14 cellular contexts compared by ENCODE assay signal in the genomic region with DNA sequence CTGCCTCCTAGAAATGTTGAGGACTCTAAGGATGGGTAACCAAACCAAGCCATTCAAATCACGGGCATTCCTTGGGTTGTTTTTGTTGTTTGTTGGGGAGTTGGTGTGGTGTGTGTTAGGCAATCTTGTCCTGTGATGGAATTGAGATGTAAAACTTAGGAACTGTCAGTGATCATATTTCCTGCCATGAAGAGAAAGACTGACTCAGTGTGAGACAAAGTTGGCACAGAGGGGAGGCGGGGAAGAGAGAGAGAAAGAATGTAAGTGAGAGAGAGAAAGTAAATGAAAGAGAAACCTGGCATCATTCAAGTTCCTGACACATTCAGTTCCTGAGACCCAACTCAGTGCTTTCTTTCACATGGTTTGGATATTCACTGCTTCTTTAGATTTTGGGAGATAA. TPM values are rescaled to one million over a fixed set of nuclear protein-coding genes. Genes with fewer than 3 reads are reported as not detected.
DNase-seq lines count a peak whose midpoint lies in the region; ATAC-seq, FAIRE-seq and TF ChIP-seq lines count a peak whose summit lies in the region.
"Had no signal": no experiment of that assay in that cellular context is flagged by ENCODE, and none has a peak within 500 bp of the region (broad histone marks: within the 10 kb centered on the region; RNA-seq: fewer than 3 reads in every experiment).

No MANE protein-coding gene starts in this region.

- no peaks in the 10 kb centered on the region for H3K27me3 Mint-ChIP-seq in natural killer cell treated with Interleukin-12 subunit alpha and Interleukin-12 subunit beta and Interleukin-15 and Interleukin-18, amount 100 ng/mL, for 72 hours
- no peaks in the 10 kb centered on the region for H3K27me3 Mint-ChIP-seq in natural killer cell (ENCODE audit: low read depth in 2 of 2)

- no peak overlapping the region for H3K27ac ChIP-seq in PC-3 (ENCODE audit: low read length)
- H3K27ac ChIP-seq in coronary artery = no peak overlapping the region
- H3K27ac ChIP-seq: left ventricle myocardium inferior had no signal

- no peak overlapping the region for H2AFZ ChIP-seq in PC-3 (ENCODE audit: low read length)

- H3K9ac ChIP-seq in PC-3 (ENCODE audit: low read length) = no peak overlapping the region

- H3K36me3 ChIP-seq in PC-3 (ENCODE audit: low read depth, low read length) = no peaks in the 10 kb centered on the region
- H3K36me3 ChIP-seq: BE2C, left ventricle myocardium inferior had no signal

- H4K20me1 ChIP-seq in PC-3 (ENCODE audit: low read length) = no peaks in the 10 kb centered on the region

- intact Hi-C loops in natural killer cell (cut with micrococcal nuclease) (no loop called here), PC-3 (cut with micrococcal nuclease) (no loop called here)

- no peaks in the 10 kb centered on the region for H3F3A ChIP-seq in PC-3 (ENCODE audit: low read length, unreplicated experiment)

- no peaks in the 10 kb centered on the region for H3K79me2 ChIP-seq in PC-3 (ENCODE audit: low read length)

- H3K9me3 Mint-ChIP-seq in natural killer cell treated with Interleukin-12 subunit alpha and Interleukin-12 subunit beta and Interleukin-15 and Interleukin-18, amount 100 ng/mL, for 72 hours = no peaks in the 10 kb centered on the region
- no peaks in the 10 kb centered on the region for H3K9me3 Mint-ChIP-seq in natural killer cell
- H3K9me3 Mint-ChIP-seq: endodermal cell had no signal

- H3K9me2 ChIP-seq in PC-3 (replicated peaks; ENCODE audit: low read length) = no peaks in the 10 kb centered on the region

- no peak overlapping the region for H3K4me2 ChIP-seq in PC-3 (ENCODE audit: low read length)

- H3K4me3 Mint-ChIP-seq in natural killer cell treated with Interleukin-12 subunit alpha and Interleukin-12 subunit beta and Interleukin-15 and Interleukin-18, amount 100 ng/mL, for 72 hours = peak overlapping the region; percentile 2
- no peak overlapping the region for H3K4me3 Mint-ChIP-seq in natural killer cell
- H3K4me3 Mint-ChIP-seq: endodermal cell had no signal

- peaks cover 24% of the 10 kb centered on the region for H3K4me1 ChIP-seq in PC-3 (ENCODE audit: insufficient read depth, low read length)
- H3K4me1 ChIP-seq: BE2C had no signal

- no peaks in the 10 kb centered on the region for H3K27me3 ChIP-seq in PC-3 (ENCODE audit: low read length)
- H3K27me3 ChIP-seq: BE2C had no signal

- FAIRE-seq in GM19239 (lab: Jason Lieb, UNC) = no peak
- FAIRE-seq: TTC549 had no signal

- no peaks in the 10 kb centered on the region for H3K9me3 ChIP-seq in PC-3 (ENCODE audit: low read length)
- H3K9me3 ChIP-seq: BE2C, left ventricle myocardium inferior had no signal

- peaks cover 6 to 7% of the 10 kb centered on the region in 2 donors for H3K4me1 Mint-ChIP-seq in natural killer cell treated with Interleukin-12 subunit alpha and Interleukin-12 subunit beta and Interleukin-15 and Interleukin-18, amount 100 ng/mL, for 72 hours (ENCODE audit: low read depth in 2 of 2)
- H3K4me1 Mint-ChIP-seq in natural killer cell = peaks cover 0 to 5% of the 10 kb centered on the region in 2 donors
- H3K4me1 Mint-ChIP-seq: endodermal cell had no signal

- no peaks in the 10 kb centered on the region for H3K36me3 Mint-ChIP-seq in natural killer cell treated with Interleukin-12 subunit alpha and Interleukin-12 subunit beta and Interleukin-15 and Interleukin-18, amount 100 ng/mL, for 72 hours
- no peaks in the 10 kb centered on the region for H3K36me3 Mint-ChIP-seq in natural killer cell

- CTCF ChIA-PET in PC-3 (lab: Charles Lee) = no interaction called here

- H3K4me3 ChIP-seq in PC-3 (ENCODE audit: low read length) (no peak overlapping the region), fibroblast of the aortic adventitia (ENCODE audit: low read depth, low read length) (no peak overlapping the region), coronary artery (no peak overlapping the region)
- H3K4me3 ChIP-seq: left ventricle myocardium inferior had no signal

- ATAC-seq in natural killer cell treated with Interleukin-12 subunit alpha and Interleukin-12 subunit beta and Interleukin-15 and Interleukin-18, amount 100 ng/mL, for 72 hours = peak; percentile 79 to 85
- ATAC-seq in natural killer cell (no peak), PC-3 (no peak; the same call in 1 of the 2 replicates)

- DNase-seq in natural killer cell treated with Interleukin-12 subunit alpha and Interleukin-12 subunit beta and Interleukin-15 and Interleukin-18, amount 100 ng/mL, for 72 hours (ENCODE audit: low spot score) = no peak
- DNase-seq in natural killer cell (no peak), PC-3 (peak; percentile 48), fibroblast of the aortic adventitia (ENCODE audit: low read depth) (peak; percentile 55), stromal cell of bone marrow (ENCODE audit: low read depth) (peak; percentile 69), GM19239 (ENCODE audit: insufficient read length, low spot score) (no peak), coronary artery (ENCODE audit: low spot score) (no peak), SHP77 (lab: John Stamatoyannopoulos, UW) (no peak)
- DNase-seq: BE2C, endodermal cell, left ventricle myocardium inferior, NCI-H146, OCI-M1 had no signal

- peak overlapping the region in 1 of 2 donors; percentile 5 for H3K27ac Mint-ChIP-seq in natural killer cell treated with Interleukin-12 subunit alpha and Interleukin-12 subunit beta and Interleukin-15 and Interleukin-18, amount 100 ng/mL, for 72 hours
- no peak overlapping the region for H3K27ac Mint-ChIP-seq in natural killer cell
- H3K27ac Mint-ChIP-seq: endodermal cell had no signal

- TF ChIP-seq CTCF in natural killer cell (IDR thresholded peaks at IDR 0.05) (no peak), PC-3 (conservative IDR thresholded peaks at IDR 0.05; ENCODE audit: low read depth, low read length) (no peak), fibroblast of the aortic adventitia (IDR thresholded peaks at IDR 0.05; ENCODE audit: insufficient read depth, low read length) (no peak), coronary artery (IDR thresholded peaks at IDR 0.05) (no peak)

- no TSS peak for BruUV-seq in PC-3 (replicated peaks; lab: Mats Ljungman, UMichigan)

- POLR2A ChIA-PET in PC-3 (lab: Charles Lee; ENCODE audit: unreplicated experiment) = interaction anchor here (0.6 kb wide), 1 partner anchor 32 kb away, joined by 5 read pairs; no protein-coding TSS in a partner anchor

RNA-seq across cellular contexts. Expression of gene FBXO30, which starts 21.6 kb away (rescaled TPM):
- 1 to 10 TPM; 6.9 to 7.8 TPM for total RNA-seq in natural killer cell treated with Interleukin-12 subunit alpha and Interleukin-12 subunit beta and Interleukin-15 and Interleukin-18, amount 100 ng/mL, for 72 hours
- total RNA-seq in natural killer cell (1 to 10 TPM; 3.4 to 6.4 (median 5.9) TPM), PC-3 (2014; rRNA removed) (2.5 and 3.1 TPM in 2 replicates), fibroblast of the aortic adventitia (ENCODE audit: low replicate concordance) (14.0 and 15.9 TPM in 2 replicates)

Comparison
In these comparisons a context has a peak if more than half of its experiments do, and no peak if none do; other contexts are left out.
1. ATAC-seq: peak in natural killer cell treated with Interleukin-12 subunit alpha and Interleukin-12 subunit beta and Interleukin-15 and Interleukin-18, amount 100 ng/mL, for 72 hours (2 of 2); none in natural killer cell (0 of 3) and PC-3 (single experiment).
2. DNase-seq: peak in PC-3 (single experiment), fibroblast of the aortic adventitia (single experiment) and stromal cell of bone marrow (single experiment); none in natural killer cell treated with Interleukin-12 subunit alpha and Interleukin-12 subunit beta and Interleukin-15 and Interleukin-18, amount 100 ng/mL, for 72 hours (single experiment), natural killer cell (single experiment), GM19239 (single experiment), coronary artery (single experiment) and SHP77 (0 of 2).